Comparison of ENCODE assay signal across 1 cellular context in genomic region chr17:74798239-74798707, GRCh38.
TF ChIP-seq lines count a peak whose summit lies in the region.

No MANE protein-coding gene starts in this region.

TF ChIP-seq in HepG2, 621 proteins besides CTCF, POLR2A, EP300 and RAD21:
- TF ChIP-seq ZNF510 (CRISPR knock-in tag; IDR thresholded peaks at IDR 0.05; ENCODE audit: low read depth), result no peak
- no peak for TF ChIP-seq ISX (CRISPR knock-in tag; conservative IDR thresholded peaks at IDR 0.05)
- TF ChIP-seq FOSL2 (CRISPR knock-in tag; IDR thresholded peaks at IDR 0.05), result peak; percentile 58
